1 cellular context compared by ENCODE assay signal in genomic region chr22:22458387-22458786, GRCh38.
TF ChIP-seq lines count a peak whose summit lies in the region.

No MANE protein-coding gene starts in this region.

TF ChIP-seq in K562, 482 proteins besides CTCF, POLR2A, EP300 and RAD21 (continued from another document):
- TF ChIP-seq USF2 (CRISPR knock-in tag; IDR thresholded peaks at IDR 0.05) (no peak), TRIM24 (IDR thresholded peaks at IDR 0.05) (no peak), BRCA1 (IDR thresholded peaks at IDR 0.05) (no peak), BRCA1 (CRISPR knock-in tag; IDR thresholded peaks at IDR 0.05) (no peak), MCM7 (IDR thresholded peaks at IDR 0.05) (no peak), ZNF778 (CRISPR knock-in tag; IDR thresholded peaks at IDR 0.05) (0 out of 2 replicates have a peak, but pooled peaks have one; percentile 72), ZNF586 (CRISPR knock-in tag; conservative IDR thresholded peaks at IDR 0.05) (no peak), ZNF354B (CRISPR knock-in tag; IDR thresholded peaks at IDR 0.05) (0 out of 2 replicates have a peak, but pooled peaks have one; percentile 9), MAFF (IDR thresholded peaks at IDR 0.05; ENCODE audit: low read length) (no peak), ZNF316 (IDR thresholded peaks at IDR 0.05) (no peak), ZC3H4 (CRISPR knock-in tag; IDR thresholded peaks at IDR 0.05; ENCODE audit: borderline replicate concordance) (no peak), BRF2 (IDR thresholded peaks at IDR 0.05; ENCODE audit: borderline replicate concordance, insufficient read depth, insufficient read length) (no peak), STAT5B (CRISPR knock-in tag; IDR thresholded peaks at IDR 0.05) (peak; percentile 24; the same call in 1 of the 2 replicates), TEAD2 (tag; IDR thresholded peaks at IDR 0.05) (no peak), FOXO4 (CRISPR knock-in tag; IDR thresholded peaks at IDR 0.05) (no peak), ZBTB11 (CRISPR knock-in tag; IDR thresholded peaks at IDR 0.05) (no peak), TFAM (CRISPR knock-in tag; conservative IDR thresholded peaks at IDR 0.05) (no peak), NR4A1 (CRISPR knock-in tag; IDR thresholded peaks at IDR 0.05) (no peak), NR4A1 (tag; IDR thresholded peaks at IDR 0.05) (no peak), NR2F6 (CRISPR knock-in tag; IDR thresholded peaks at IDR 0.05) (0 out of 2 replicates have a peak, but pooled peaks have one; percentile 53), ZNF668 (CRISPR knock-in tag; IDR thresholded peaks at IDR 0.05) (no peak), PPARD (CRISPR knock-in tag; IDR thresholded peaks at IDR 0.05) (peak; percentile 33; the same call in 1 of the 2 replicates), U2AF1 (optimal IDR thresholded peaks at IDR 0.05; ENCODE audit: low read depth, low read length) (no peak)
